8 cellular contexts compared by ENCODE assay signal in the genomic region with DNA sequence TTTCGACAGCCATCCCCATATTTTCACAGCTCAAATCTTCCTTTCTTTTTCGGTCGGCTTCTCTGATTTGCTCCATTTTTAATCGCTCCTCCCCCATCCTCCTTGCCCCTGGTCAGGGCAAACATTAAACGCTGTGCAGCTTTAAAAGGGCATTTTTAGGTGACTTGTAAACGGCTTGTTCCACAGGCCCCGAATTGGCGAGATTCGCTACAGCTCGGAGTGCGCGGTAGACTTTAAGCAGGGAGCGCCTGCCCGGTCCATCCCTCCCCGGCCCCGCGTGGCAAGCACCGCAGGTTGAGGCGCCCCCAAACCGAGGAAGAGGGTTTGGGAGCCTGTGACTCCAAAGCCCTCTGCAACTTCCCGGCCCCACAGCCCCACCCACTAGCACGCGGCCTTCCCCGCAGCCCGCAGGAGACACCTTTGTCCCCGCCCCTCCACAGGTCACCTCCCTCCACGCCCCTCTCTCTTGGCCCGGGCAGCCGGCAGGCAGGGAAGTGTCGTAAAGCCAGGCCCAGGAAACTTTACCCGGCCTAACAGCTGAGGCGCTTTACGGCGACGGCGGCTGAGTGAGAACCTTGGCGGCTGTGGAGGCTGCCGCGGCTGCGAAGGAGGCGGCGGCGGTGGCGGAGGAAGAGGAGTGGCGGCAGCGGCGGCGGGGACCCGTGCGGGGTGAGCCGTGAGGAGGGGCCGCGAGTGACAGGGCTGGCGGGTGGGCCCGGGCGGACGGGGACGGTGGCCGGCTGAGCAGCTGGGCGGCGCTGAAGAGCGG. TPM values are rescaled to one million over a fixed set of nuclear protein-coding genes. Genes with fewer than 3 reads are reported as not detected.
DNase-seq lines count a peak whose midpoint lies in the region; ATAC-seq, FAIRE-seq and TF ChIP-seq lines count a peak whose summit lies in the region.

NAA30 (plus strand) TSS at position 550 of the 769 bp plus-strand sequence. CDS start 372 bp downstream, outside the sequence.

- H3K9ac ChIP-seq in neural progenitor cell, result peak within 1 kb of the TSS; percentile 87
- H3K9ac ChIP-seq in stomach smooth muscle (ENCODE audit: low read length in 2 of 2), result peak within 1 kb of the TSS; percentile 73 to 75

- peaks cover 33% of the 10 kb centered on the region for H3K4me1 Mint-ChIP-seq in neural progenitor cell

- H3K27me3 Mint-ChIP-seq in neural progenitor cell (ENCODE audit: insufficient read depth, low read depth), result no peaks in the 10 kb centered on the region

- H2AFZ ChIP-seq in neural progenitor cell (replicated peaks), result peak within 1 kb of the TSS; percentile 91

- peak; percentile 93 for FAIRE-seq in G401.6 (lab: Jason Lieb, UNC)

- H3K27me3 ChIP-seq in HAP-1 (ENCODE audit: low read depth), result no peaks in the 10 kb centered on the region
- no peaks in the 10 kb centered on the region for H3K27me3 ChIP-seq in MG63
- no peaks in the 10 kb centered on the region for H3K27me3 ChIP-seq in foreskin keratinocyte
- no peaks in the 10 kb centered on the region for H3K27me3 ChIP-seq in neural progenitor cell
- H3K27me3 ChIP-seq in stomach smooth muscle (ENCODE audit: control insufficient read depth in 1 of 2, insufficient read depth in 2 of 2, low read length in 2 of 2), result no peaks in the 10 kb centered on the region

- peak within 1 kb of the TSS; percentile 34 for H3K27ac Mint-ChIP-seq in neural progenitor cell

- DNase-seq in HAP-1 (ENCODE audit: low spot score in 2 of 2) (peak; percentile 92 to 98), MG63 (peak; percentile 94), SIG-M5 (lab: John Stamatoyannopoulos, UW) (peak; percentile 69), activated gamma-delta T cell (lab: John Stamatoyannopoulos, UW) (peak; percentile 90), foreskin keratinocyte (peak; percentile 72 to 84), neural progenitor cell (ENCODE audit: low spot score) (peak; percentile 97)

- in situ Hi-C loops in HAP-1 (cut with MboI; ENCODE audit: low sequenced_read_pairs), result no loop called here

- H3K9me3 Mint-ChIP-seq in neural progenitor cell, result no peaks in the 10 kb centered on the region

- H3K79me2 ChIP-seq in neural progenitor cell (ENCODE audit: low read depth), result peaks cover 48% of the 10 kb centered on the region

- peaks cover 11% of the 10 kb centered on the region for H3K4me1 ChIP-seq in HAP-1
- H3K4me1 ChIP-seq in foreskin keratinocyte, result peaks cover 13% of the 10 kb centered on the region
- H3K4me1 ChIP-seq in neural progenitor cell, result peaks cover 36% of the 10 kb centered on the region
- no peaks in the 10 kb centered on the region for H3K4me1 ChIP-seq in stomach smooth muscle (ENCODE audit: control insufficient read depth, insufficient read depth, low read length)

- peak within 1 kb of the TSS; percentile 89 for H3K4me3 Mint-ChIP-seq in neural progenitor cell

- peaks cover 8% of the 10 kb centered on the region for H3K36me3 Mint-ChIP-seq in neural progenitor cell

- H3K4me3 ChIP-seq in HAP-1, result peak within 1 kb of the TSS; percentile 71
- H3K4me3 ChIP-seq in MG63, result peak within 1 kb of the TSS; percentile 67
- peak within 1 kb of the TSS; percentile 97 for H3K4me3 ChIP-seq in neural progenitor cell
- H3K4me3 ChIP-seq in stomach smooth muscle (ENCODE audit: low read length in 2 of 2), result peak within 1 kb of the TSS; percentile 82 to 94

- H3K9me3 ChIP-seq in HAP-1 (no peaks in the 10 kb centered on the region), MG63 (no peaks in the 10 kb centered on the region), neural progenitor cell (ENCODE audit: low read depth) (no peaks in the 10 kb centered on the region), stomach smooth muscle (ENCODE audit: control insufficient read depth in 2 of 2, low read length in 2 of 2) (no peaks in the 10 kb centered on the region)

- no peak for TF ChIP-seq CTCF in foreskin keratinocyte (conservative IDR thresholded peaks at IDR 0.05)
- no peak for TF ChIP-seq CTCF in neural progenitor cell (IDR thresholded peaks at IDR 0.05)

- H3F3A ChIP-seq in neural progenitor cell (ENCODE audit: low read depth), result peaks cover 3% of the 10 kb centered on the region

- H3K4me2 ChIP-seq in neural progenitor cell, result peak within 1 kb of the TSS; percentile 97

- peak within 1 kb of the TSS; percentile 62 for H3K27ac ChIP-seq in foreskin keratinocyte
- H3K27ac ChIP-seq in neural progenitor cell, result no peak within 1 kb of the TSS
- H3K27ac ChIP-seq in stomach smooth muscle (ENCODE audit: low read length), result peak within 1 kb of the TSS; percentile 42

- peak; percentile 86 for ATAC-seq in foreskin keratinocyte

- peaks cover 40% of the 10 kb centered on the region for H4K20me1 ChIP-seq in neural progenitor cell (ENCODE audit: low read depth)

- peaks cover 11% of the 10 kb centered on the region for H3K36me3 ChIP-seq in HAP-1 (replicated peaks)
- H3K36me3 ChIP-seq in MG63, result peaks cover 7% of the 10 kb centered on the region
- H3K36me3 ChIP-seq in neural progenitor cell, result peaks cover 5% of the 10 kb centered on the region
- H3K36me3 ChIP-seq in stomach smooth muscle (ENCODE audit: control insufficient read depth in 2 of 2, insufficient read depth in 2 of 2, low read length in 2 of 2), result no peaks in the 10 kb centered on the region

RNA-seq across cellular contexts. Expression of gene NAA30, which starts in this region (rescaled TPM):
- total RNA-seq in MG63 (2014; rRNA removed; shearing (Covaris generic); ENCODE audit: low replicate concordance), result 6.4 and 18.1 TPM in 2 replicates
- 16.6 and 17.3 TPM in 2 replicates for total RNA-seq in foreskin keratinocyte
- polyA plus RNA-seq in foreskin keratinocyte, result 7.0 and 8.4 TPM in 2 replicates
- 29.2 and 53.8 TPM in 2 replicates for total RNA-seq in neural progenitor cell (ENCODE audit: low replicate concordance)
